22 cellular contexts compared by ENCODE assay signal in the genomic region with DNA sequence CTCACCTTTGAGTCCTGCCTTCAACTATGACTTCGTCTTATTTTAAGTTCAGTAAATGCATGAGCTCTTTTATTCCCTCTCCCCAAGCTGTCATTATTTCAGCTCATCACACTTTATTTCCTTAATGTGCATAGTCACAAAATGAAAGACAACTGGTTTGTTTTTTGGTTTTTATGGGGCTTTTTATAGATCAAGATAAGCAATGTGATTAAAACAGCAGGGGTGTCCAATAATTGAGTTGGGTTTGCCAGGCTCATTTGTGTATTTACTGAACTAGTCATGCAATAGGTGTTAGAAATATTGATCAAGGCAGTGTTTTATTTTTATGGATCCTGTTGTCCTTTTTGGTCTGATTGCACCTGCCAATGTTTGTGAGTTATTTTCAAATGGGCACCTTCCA.
A peak's percentile ranks its signal among the peaks of the same experiment; 100 is the strongest.
DNase-seq lines count a peak whose midpoint lies in the region; ATAC-seq and TF ChIP-seq lines count a peak whose summit lies in the region.
"Had no signal": no experiment of that assay in that cellular context is flagged by ENCODE, and none has a peak within 500 bp of the region (broad histone marks: within the 10 kb centered on the region; RNA-seq: fewer than 3 reads in every experiment).

No MANE protein-coding gene starts in this region.

- H3K4me3 ChIP-seq in MM.1S (ENCODE audit: low read length), result no peak overlapping the region
- H3K4me3 ChIP-seq: BLaER1 treated with 17β-estradiol and CSF1 and Interleukin-3, amounts not matched to agents 10 nM and 100 nM had no signal

- no peaks in the 10 kb centered on the region for H3K9me2 ChIP-seq in MM.1S (replicated peaks; ENCODE audit: insufficient read depth, low read length)

- no peaks in the 10 kb centered on the region for H3K79me2 ChIP-seq in MM.1S (ENCODE audit: low read length)

- ATAC-seq in GM19463 (IDR thresholded peaks at IDR 0.05; ENCODE audit: unreplicated experiment), result no peak
- no peak for ATAC-seq in GM21619 (IDR thresholded peaks at IDR 0.05; ENCODE audit: unreplicated experiment)
- ATAC-seq: Panc1 had no signal

- H4K20me1 ChIP-seq in MM.1S (ENCODE audit: insufficient read depth, low read length), result no peaks in the 10 kb centered on the region
- H4K20me1 ChIP-seq: BLaER1 treated with 17β-estradiol and CSF1 and Interleukin-3, amounts not matched to agents 10 nM and 100 nM had no signal

- no peaks in the 10 kb centered on the region for H3K36me3 ChIP-seq in MM.1S (replicated peaks; ENCODE audit: insufficient read depth, low read length)
- H3K36me3 ChIP-seq: BLaER1 treated with 17β-estradiol and CSF1 and Interleukin-3, amounts not matched to agents 10 nM and 100 nM had no signal

- no peak overlapping the region for H3K4me2 ChIP-seq in MM.1S (ENCODE audit: low read depth, low read length)
- H3K4me2 ChIP-seq: BLaER1 treated with 17β-estradiol and CSF1 and Interleukin-3, amounts not matched to agents 10 nM and 100 nM had no signal

- DNase-seq in COR-L47 (lab: John Stamatoyannopoulos, UW) (peak; percentile 46), M059J (ENCODE audit: low read depth) (peak; percentile 43), NCI-H146 treated with DMSO at 0.1 percent for 48 hours (lab: John Stamatoyannopoulos, UW; ENCODE audit: unreplicated experiment) (peak; percentile 93), NCI-H748 treated with DMSO at 0.1 percent for 48 hours (lab: John Stamatoyannopoulos, UW) (peak; percentile 92), MM.1S (no peak), NCI-H524 (lab: John Stamatoyannopoulos, UW) (no peak)
- DNase-seq: AML-193; CD4-positive, alpha-beta T cell; DMS79; GDM1; KBM-7; NCI-H1105; NCI-H1694 treated with DMSO at 0.1 percent for 48 hours; NCI-H510A; NCI-H82; SHP77; T-helper 1 cell had no signal

- no peak overlapping the region for H3K27ac ChIP-seq in MM.1S (ENCODE audit: low read length)
- H3K27ac ChIP-seq: BLaER1 treated with 17β-estradiol and CSF1 and Interleukin-3, amounts not matched to agents 10 nM and 100 nM; RWPE1 had no signal

- H2AFZ ChIP-seq in MM.1S (ENCODE audit: low read length), result no peak overlapping the region

- no peaks in the 10 kb centered on the region for H3K4me1 ChIP-seq in MM.1S (ENCODE audit: low read length)

- no peak overlapping the region for H3K9ac ChIP-seq in MM.1S (ENCODE audit: low read length)
- H3K9ac ChIP-seq: BLaER1 treated with 17β-estradiol and CSF1 and Interleukin-3, amounts not matched to agents 10 nM and 100 nM had no signal

- no peaks in the 10 kb centered on the region for H3K27me3 ChIP-seq in MM.1S (replicated peaks; ENCODE audit: insufficient read depth, low read length)

- no peaks in the 10 kb centered on the region for H3F3A ChIP-seq in MM.1S (ENCODE audit: insufficient read depth, low read length)

- no peaks in the 10 kb centered on the region for H3K9me3 ChIP-seq in MM.1S (replicated peaks; ENCODE audit: insufficient read depth, low read length)

- TF ChIP-seq CTCF in MM.1S (IDR thresholded peaks at IDR 0.05; ENCODE audit: low read length), result no peak

Comparison
In these comparisons a context has a peak if more than half of its experiments do, and no peak if none do; other contexts are left out.
1. DNase-seq: peak in COR-L47 (single experiment), M059J (single experiment), NCI-H146 treated with DMSO at 0.1 percent for 48 hours (single experiment) and NCI-H748 treated with DMSO at 0.1 percent for 48 hours (single experiment); none in MM.1S (single experiment) and NCI-H524 (0 of 2).